ENCODE assay signal across 8 cellular contexts in the genomic region with DNA sequence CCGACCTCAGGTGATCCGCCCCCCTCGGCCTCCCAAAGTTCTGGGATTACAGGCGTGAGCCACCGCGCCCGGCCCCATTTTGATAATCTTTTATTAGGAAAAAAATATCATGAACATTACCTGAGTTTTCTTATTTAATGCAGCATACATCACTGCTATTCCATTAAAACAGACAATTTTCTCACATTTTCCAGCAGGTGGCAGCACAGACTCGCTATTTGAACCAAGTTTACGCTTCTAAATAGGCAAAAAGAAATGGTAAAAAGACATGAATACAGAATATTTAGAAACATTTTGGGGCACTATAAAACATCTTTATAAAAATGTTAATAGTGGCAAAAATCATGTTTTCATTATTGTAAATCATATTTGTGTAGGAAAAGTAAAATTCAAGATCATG.
A peak's percentile ranks its signal among the peaks of the same experiment; 100 is the strongest.
DNase-seq lines count a peak whose midpoint lies in the region; ATAC-seq, FAIRE-seq and TF ChIP-seq lines count a peak whose summit lies in the region.

No MANE protein-coding gene starts in this region.

- H3K4me1 ChIP-seq in KMS-11 (ENCODE audit: low read depth, poor library complexity, severe bottlenecking) (no peaks in the 10 kb centered on the region), SK-N-SH (ENCODE audit: control insufficient read depth in 1 of 2, insufficient read depth in 2 of 2, low read depth in 1 of 2, low read length in 1 of 2) (no peaks in the 10 kb centered on the region), H1 (replicated peaks in 1 of 4; ENCODE audit: control insufficient read depth in 3 of 4, insufficient read depth in 4 of 4, low read length in 3 of 4) (no peaks in the 10 kb centered on the region)

- H4K20me1 ChIP-seq in KMS-11 (ENCODE audit: insufficient read depth) (no peaks in the 10 kb centered on the region), SK-N-SH (ENCODE audit: insufficient read depth) (no peaks in the 10 kb centered on the region), H1 (replicated peaks in 1 of 2; ENCODE audit: control insufficient read depth in 1 of 2, insufficient read depth in 2 of 2, low read length in 2 of 2) (no peaks in the 10 kb centered on the region)

- no peaks in the 10 kb centered on the region for H3K36me3 ChIP-seq in KMS-11 (ENCODE audit: insufficient read depth)
- H3K36me3 ChIP-seq in SK-N-SH (replicated peaks in 1 of 2; ENCODE audit: control insufficient read depth in 1 of 2, insufficient read depth in 2 of 2, low read length in 1 of 2): no peaks in the 10 kb centered on the region
- H3K36me3 ChIP-seq in H1 (ENCODE audit: control insufficient read depth in 2 of 4, insufficient read depth in 4 of 4, low read length in 3 of 4): no peaks in the 10 kb centered on the region

- no peak overlapping the region for H4K8ac ChIP-seq in H1 (ENCODE audit: extremely low read depth, insufficient read depth, low read length)

- ATAC-seq in GM18909 (IDR thresholded peaks at IDR 0.05; ENCODE audit: poor library complexity, unreplicated experiment): peak; percentile 65
- ATAC-seq in GM21576 (IDR thresholded peaks at IDR 0.05; ENCODE audit: unreplicated experiment): no peak

- peak; percentile 91 for TF ChIP-seq RAD21 in SK-N-SH (IDR thresholded peaks at IDR 0.05; ENCODE audit: low read length)
- TF ChIP-seq RAD21 in H1 (IDR thresholded peaks at IDR 0.05 in 1 of 2, conservative IDR thresholded peaks at IDR 0.05 in 1 of 2; ENCODE audit: low read depth in 2 of 2, low read length in 2 of 2): peak; percentile 82 to 86

- H2BK5ac ChIP-seq in H1 (ENCODE audit: low read depth, low read length): no peak overlapping the region

- H3K9ac ChIP-seq in KMS-11: no peak overlapping the region
- H3K9ac ChIP-seq in SK-N-SH: no peak overlapping the region
- H3K9ac ChIP-seq in H1 (replicated peaks in 1 of 4; ENCODE audit: extremely low read depth in 1 of 4, low read depth in 3 of 4, low read length in 3 of 4): no peak overlapping the region

- H3K4me2 ChIP-seq in KMS-11 (no peak overlapping the region), SK-N-SH (no peak overlapping the region), H1 (ENCODE audit: insufficient read depth in 1 of 2, low read depth in 2 of 2, low read length in 2 of 2) (no peak overlapping the region)

- H3K27ac Mint-ChIP-seq in nephron: no peak overlapping the region

- H3K23me2 ChIP-seq in H1 (ENCODE audit: low read depth, low read length): no peaks in the 10 kb centered on the region

- no peaks in the 10 kb centered on the region for H3K9me3 ChIP-seq in SK-N-SH
- peaks cover 0 to 2% of the 10 kb centered on the region in 2 experiments; a peak in 1 of 4 replicates for H3K9me3 ChIP-seq in H1 (ENCODE audit: insufficient read depth in 2 of 2, low read depth in 1 of 2, low read length in 1 of 2)

- DNase-seq in COLO668 (lab: John Stamatoyannopoulos, UW; ENCODE audit: unreplicated experiment) (peak; percentile 67), SK-N-SH (peak; percentile 51), H1 (ENCODE audit: low read depth in 1 of 2, low spot score in 2 of 2) (peak in 1 of 2 experiments; percentile 53)
- no peak for DNase-seq in activated CD4-positive, CD25-positive, alpha-beta regulatory T cell treated with anti-CD3 and anti-CD28 coated beads, Interleukin-2, amount 50 U/mL, for 72 hours

- TF ChIP-seq CTCF in KMS-11 (conservative IDR thresholded peaks at IDR 0.05; ENCODE audit: low read depth, low read length) (peak; percentile 60), SK-N-SH (IDR thresholded peaks at IDR 0.05) (peak; percentile 81), H1 (IDR thresholded peaks at IDR 0.05; ENCODE audit: control extremely low read depth in 1 of 3, insufficient read depth in 1 of 3, low read depth in 1 of 3, low read length in 3 of 3) (peak in 2 of 3 experiments; percentile 58 to 62; a peak in 2 of 4 replicates), nephron (IDR thresholded peaks at IDR 0.05; ENCODE audit: unreplicated experiment in 3 of 3) (peak; percentile 65 to 72 (median 67))

- TF ChIP-seq POLR2A in H1 (IDR thresholded peaks at IDR 0.05; ENCODE audit: control extremely low read depth in 1 of 2, low read depth in 2 of 2, low read length in 2 of 2): no peak

- H3K79me2 ChIP-seq in KMS-11 (ENCODE audit: insufficient read depth, low read depth) (no peaks in the 10 kb centered on the region), SK-N-SH (ENCODE audit: insufficient read depth) (no peaks in the 10 kb centered on the region), H1 (ENCODE audit: control insufficient read depth in 1 of 2, insufficient read depth in 2 of 2, low read length in 2 of 2) (no peaks in the 10 kb centered on the region)

- no peak overlapping the region for H3K14ac ChIP-seq in H1 (ENCODE audit: insufficient read length)

- H2BK120ac ChIP-seq in H1 (replicated peaks; ENCODE audit: low read depth, low read length): no peak overlapping the region

- no peak overlapping the region for H4K5ac ChIP-seq in H1 (ENCODE audit: insufficient read length, low read depth, low read length)

- H2AFZ ChIP-seq in KMS-11 (ENCODE audit: low read depth): no peak overlapping the region
- peak overlapping the region; percentile 53 for H2AFZ ChIP-seq in SK-N-SH (ENCODE audit: low read depth)
- H2AFZ ChIP-seq in H1 (ENCODE audit: low read length): no peak overlapping the region

- H3K27me3 ChIP-seq in KMS-11 (ENCODE audit: insufficient read depth, low read depth) (no peaks in the 10 kb centered on the region), SK-N-SH (ENCODE audit: insufficient read depth) (no peaks in the 10 kb centered on the region), H1 (replicated peaks in 1 of 4; ENCODE audit: control insufficient read depth in 3 of 4, extremely low read depth in 1 of 4, insufficient read depth in 3 of 4, low read length in 3 of 4) (no peaks in the 10 kb centered on the region)

- no peaks in the 10 kb centered on the region for H3F3A ChIP-seq in SK-N-SH (replicated peaks; ENCODE audit: insufficient read depth)

- no peak overlapping the region for H2AK5ac ChIP-seq in H1 (ENCODE audit: low read depth, low read length)

- no peak overlapping the region for H3K4ac ChIP-seq in H1 (replicated peaks; ENCODE audit: insufficient read length, low read depth, low read length)

- no peak overlapping the region for H3K18ac ChIP-seq in H1 (ENCODE audit: extremely low read depth, low read length)

- POLR2A ChIA-PET in SK-N-SH (lab: Yijun Ruan, JAX): no interaction called here
- POLR2A ChIA-PET in H1 (lab: Charles Lee; ENCODE audit: partially characterized antibody): no interaction called here

- no peaks in the 10 kb centered on the region for H3K36me3 Mint-ChIP-seq in nephron (ENCODE audit: low read depth)

- no peak for FAIRE-seq in H1 (lab: Jason Lieb, UNC)

- no peaks in the 10 kb centered on the region for H3K4me1 Mint-ChIP-seq in nephron

- H2BK12ac ChIP-seq in H1 (ENCODE audit: low read depth, low read length): no peak overlapping the region

- no peak overlapping the region for H2BK20ac ChIP-seq in H1 (ENCODE audit: low read length)

- H3K9me3 Mint-ChIP-seq in nephron: no peaks in the 10 kb centered on the region

- H3K9me2 ChIP-seq in SK-N-SH: no peaks in the 10 kb centered on the region

- H3K23ac ChIP-seq in H1 (ENCODE audit: insufficient read length): no peak overlapping the region

- H2BK15ac ChIP-seq in H1 (ENCODE audit: low read length): no peak overlapping the region

- TF ChIP-seq EP300 in SK-N-SH (IDR thresholded peaks at IDR 0.05; ENCODE audit: borderline replicate concordance in 1 of 2, low read depth in 1 of 2, low read length in 1 of 2): no peak
- TF ChIP-seq EP300 in H1 (IDR thresholded peaks at IDR 0.05; ENCODE audit: borderline replicate concordance in 1 of 2, low read depth in 2 of 2, low read length in 2 of 2): no peak

- no peak overlapping the region for H3K4me3 ChIP-seq in KMS-11 (IDR thresholded peaks at IDR 0.05; ENCODE audit: insufficient read depth, low read depth, low read length)
- H3K4me3 ChIP-seq in SK-N-SH (ENCODE audit: low read depth in 2 of 2, low read length in 1 of 2): peak overlapping the region in 1 of 2 experiments; percentile 45; a peak in 1 of 4 replicates
- H3K4me3 ChIP-seq in H1 (ENCODE audit: extremely low read depth in 1 of 4, insufficient read depth in 2 of 4, low read depth in 3 of 4, low read length in 4 of 4): no peak overlapping the region

- WGBS in SK-N-SH (ENCODE audit: low lambda C conversion rate): 14% methylated on average over 9 of the region's 9 CpGs
- 24% methylated on average over 9 of the region's 9 CpGs; no CpG with 5 or more reads in 1 of the 2 experiments for WGBS in H1 (ENCODE audit: extremely low coverage in 1 of 2, insufficient coverage in 1 of 2, insufficient read length in 1 of 2, insufficient replicate concordance in 2 of 2, low coverage in 1 of 2, low lambda C conversion rate in 2 of 2, missing lambda C conversion rate in 1 of 2), 2 experiments

- H3K79me1 ChIP-seq in H1 (ENCODE audit: low read depth, low read length): no peaks in the 10 kb centered on the region

- no peaks in the 10 kb centered on the region for H3K27me3 Mint-ChIP-seq in nephron (ENCODE audit: low read depth)

- H3K4me3 Mint-ChIP-seq in nephron: no peak overlapping the region

- H3K56ac ChIP-seq in H1 (replicated peaks; ENCODE audit: insufficient read length, low read depth, low read length): no peak overlapping the region

- no peak overlapping the region for H4K91ac ChIP-seq in H1 (replicated peaks; ENCODE audit: insufficient read length, low read length)

- H3K27ac ChIP-seq in KMS-11 (no peak overlapping the region), SK-N-SH (ENCODE audit: low read depth in 2 of 2, low read length in 1 of 2) (no peak overlapping the region), H1 (ENCODE audit: low read depth, low read length) (no peak overlapping the region)

- CTCF ChIA-PET in SK-N-SH (lab: Yijun Ruan, JAX): interaction anchor here (0.6 to 3.9 kb wide), 36 partner anchors 9 to 1024 kb away, joined by 3 to 18 read pairs (median 3); a partner anchor contains a TSS
- CTCF ChIA-PET in H1 (lab: Charles Lee; ENCODE audit: partially characterized antibody): interaction anchor here (0.7 to 2.0 kb wide), 18 partner anchors 9 to 932 kb away, joined by 3 to 9 read pairs (median 4); a partner anchor contains a TSS

TF ChIP-seq in SK-N-SH, 30 proteins besides CTCF, POLR2A, EP300 and RAD21:
- TF ChIP-seq SMC3 (IDR thresholded peaks at IDR 0.05; ENCODE audit: low read depth, low read length): peak; percentile 76
- no peak for TF ChIP-seq TCF12 (IDR thresholded peaks at IDR 0.05)
- no peak for TF ChIP-seq EZH2phosphoT487 (IDR thresholded peaks at IDR 0.05; ENCODE audit: borderline replicate concordance, low read depth)
- no peak for TF ChIP-seq TAF1 (IDR thresholded peaks at IDR 0.05; ENCODE audit: borderline replicate concordance, low read depth, low read length)

TF ChIP-seq in H1, 55 proteins besides CTCF, POLR2A, EP300 and RAD21 (continues in another document):
- TF ChIP-seq CBX5 (IDR thresholded peaks at IDR 0.05; ENCODE audit: low read depth, low read length) (no peak), RXRA (IDR thresholded peaks at IDR 0.05; ENCODE audit: insufficient read depth, low read depth, low read length) (no peak), CHD1 (IDR thresholded peaks at IDR 0.05; ENCODE audit: low read depth, low read length) (no peak), CBX8 (IDR thresholded peaks at IDR 0.05; ENCODE audit: borderline replicate concordance, low read depth, low read length) (no peak), CTBP2 (IDR thresholded peaks at IDR 0.05; ENCODE audit: borderline replicate concordance, insufficient read depth, insufficient read length, low read length) (no peak), EZH2 (IDR thresholded peaks at IDR 0.05; ENCODE audit: low read depth, low read length, severe bottlenecking) (no peak)
